ENCODE assay signal across 1 cellular context in genomic region chr11:121161349-121161917, GRCh38.
TF ChIP-seq lines count a peak whose summit lies in the region.

No MANE protein-coding gene starts in this region.

TF ChIP-seq in HepG2, 621 proteins besides CTCF, POLR2A, EP300 and RAD21 (continued from another document):
- TF ChIP-seq, protein P1, sequence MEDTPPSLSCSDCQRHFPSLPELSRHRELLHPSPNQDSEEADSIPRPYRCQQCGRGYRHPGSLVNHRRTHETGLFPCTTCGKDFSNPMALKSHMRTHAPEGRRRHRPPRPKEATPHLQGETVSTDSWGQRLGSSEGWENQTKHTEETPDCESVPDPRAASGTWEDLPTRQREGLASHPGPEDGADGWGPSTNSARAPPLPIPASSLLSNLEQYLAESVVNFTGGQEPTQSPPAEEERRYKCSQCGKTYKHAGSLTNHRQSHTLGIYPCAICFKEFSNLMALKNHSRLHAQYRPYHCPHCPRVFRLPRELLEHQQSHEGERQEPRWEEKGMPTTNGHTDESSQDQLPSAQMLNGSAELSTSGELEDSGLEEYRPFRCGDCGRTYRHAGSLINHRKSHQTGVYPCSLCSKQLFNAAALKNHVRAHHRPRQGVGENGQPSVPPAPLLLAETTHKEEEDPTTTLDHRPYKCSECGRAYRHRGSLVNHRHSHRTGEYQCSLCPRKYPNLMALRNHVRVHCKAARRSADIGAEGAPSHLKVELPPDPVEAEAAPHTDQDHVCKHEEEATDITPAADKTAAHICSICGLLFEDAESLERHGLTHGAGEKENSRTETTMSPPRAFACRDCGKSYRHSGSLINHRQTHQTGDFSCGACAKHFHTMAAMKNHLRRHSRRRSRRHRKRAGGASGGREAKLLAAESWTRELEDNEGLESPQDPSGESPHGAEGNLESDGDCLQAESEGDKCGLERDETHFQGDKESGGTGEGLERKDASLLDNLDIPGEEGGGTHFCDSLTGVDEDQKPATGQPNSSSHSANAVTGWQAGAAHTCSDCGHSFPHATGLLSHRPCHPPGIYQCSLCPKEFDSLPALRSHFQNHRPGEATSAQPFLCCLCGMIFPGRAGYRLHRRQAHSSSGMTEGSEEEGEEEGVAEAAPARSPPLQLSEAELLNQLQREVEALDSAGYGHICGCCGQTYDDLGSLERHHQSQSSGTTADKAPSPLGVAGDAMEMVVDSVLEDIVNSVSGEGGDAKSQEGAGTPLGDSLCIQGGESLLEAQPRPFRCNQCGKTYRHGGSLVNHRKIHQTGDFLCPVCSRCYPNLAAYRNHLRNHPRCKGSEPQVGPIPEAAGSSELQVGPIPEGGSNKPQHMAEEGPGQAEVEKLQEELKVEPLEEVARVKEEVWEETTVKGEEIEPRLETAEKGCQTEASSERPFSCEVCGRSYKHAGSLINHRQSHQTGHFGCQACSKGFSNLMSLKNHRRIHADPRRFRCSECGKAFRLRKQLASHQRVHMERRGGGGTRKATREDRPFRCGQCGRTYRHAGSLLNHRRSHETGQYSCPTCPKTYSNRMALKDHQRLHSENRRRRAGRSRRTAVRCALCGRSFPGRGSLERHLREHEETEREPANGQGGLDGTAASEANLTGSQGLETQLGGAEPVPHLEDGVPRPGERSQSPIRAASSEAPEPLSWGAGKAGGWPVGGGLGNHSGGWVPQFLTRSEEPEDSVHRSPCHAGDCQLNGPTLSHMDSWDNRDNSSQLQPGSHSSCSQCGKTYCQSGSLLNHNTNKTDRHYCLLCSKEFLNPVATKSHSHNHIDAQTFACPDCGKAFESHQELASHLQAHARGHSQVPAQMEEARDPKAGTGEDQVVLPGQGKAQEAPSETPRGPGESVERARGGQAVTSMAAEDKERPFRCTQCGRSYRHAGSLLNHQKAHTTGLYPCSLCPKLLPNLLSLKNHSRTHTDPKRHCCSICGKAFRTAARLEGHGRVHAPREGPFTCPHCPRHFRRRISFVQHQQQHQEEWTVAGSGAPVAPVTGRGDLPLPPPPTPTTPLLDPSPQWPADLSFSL (CRISPR knock-in tag; IDR thresholded peaks at IDR 0.05) = no peak
- peak; percentile 97 for TF ChIP-seq PCBP1 (IDR thresholded peaks at IDR 0.05; ENCODE audit: borderline replicate concordance, low read depth, low read length)
- TF ChIP-seq, protein P2, sequence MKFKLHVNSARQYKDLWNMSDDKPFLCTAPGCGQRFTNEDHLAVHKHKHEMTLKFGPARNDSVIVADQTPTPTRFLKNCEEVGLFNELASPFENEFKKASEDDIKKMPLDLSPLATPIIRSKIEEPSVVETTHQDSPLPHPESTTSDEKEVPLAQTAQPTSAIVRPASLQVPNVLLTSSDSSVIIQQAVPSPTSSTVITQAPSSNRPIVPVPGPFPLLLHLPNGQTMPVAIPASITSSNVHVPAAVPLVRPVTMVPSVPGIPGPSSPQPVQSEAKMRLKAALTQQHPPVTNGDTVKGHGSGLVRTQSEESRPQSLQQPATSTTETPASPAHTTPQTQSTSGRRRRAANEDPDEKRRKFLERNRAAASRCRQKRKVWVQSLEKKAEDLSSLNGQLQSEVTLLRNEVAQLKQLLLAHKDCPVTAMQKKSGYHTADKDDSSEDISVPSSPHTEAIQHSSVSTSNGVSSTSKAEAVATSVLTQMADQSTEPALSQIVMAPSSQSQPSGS (CRISPR knock-in tag; IDR thresholded peaks at IDR 0.05) = no peak
TF ChIP-seq in HepG2: peak in this region for 2.
